Comparison of ENCODE assay signal across 1 cellular context in genomic region chr3:14988988-14989394, GRCh38.
TF ChIP-seq lines count a peak whose summit lies in the region.

No MANE protein-coding gene starts in this region.

TF ChIP-seq in GM12878, 131 proteins besides CTCF, POLR2A, EP300 and RAD21 (continued from another document):
- TF ChIP-seq ZBTB33 (IDR thresholded peaks at IDR 0.05), result no peak
- no peak for TF ChIP-seq NFXL1 (IDR thresholded peaks at IDR 0.05; ENCODE audit: borderline replicate concordance)
- no peak for TF ChIP-seq KLF5 (IDR thresholded peaks at IDR 0.05; ENCODE audit: partially characterized antibody)
- TF ChIP-seq SMC3 (IDR thresholded peaks at IDR 0.05; ENCODE audit: borderline replicate concordance, low read length), result peak; percentile 11; the same call in 1 of the 2 replicates
- TF ChIP-seq ZNF24 (IDR thresholded peaks at IDR 0.05), result no peak
- peak; percentile 75 for TF ChIP-seq IRF4 (IDR thresholded peaks at IDR 0.05; ENCODE audit: low read depth, low read length)
- TF ChIP-seq ZNF622 (IDR thresholded peaks at IDR 0.05), result no peak
- TF ChIP-seq MAX (IDR thresholded peaks at IDR 0.05; ENCODE audit: low read depth, low read length), result no peak
- TF ChIP-seq NRF1 (conservative IDR thresholded peaks at IDR 0.05; ENCODE audit: low read depth, low read length), result no peak
- TF ChIP-seq, protein P1, sequence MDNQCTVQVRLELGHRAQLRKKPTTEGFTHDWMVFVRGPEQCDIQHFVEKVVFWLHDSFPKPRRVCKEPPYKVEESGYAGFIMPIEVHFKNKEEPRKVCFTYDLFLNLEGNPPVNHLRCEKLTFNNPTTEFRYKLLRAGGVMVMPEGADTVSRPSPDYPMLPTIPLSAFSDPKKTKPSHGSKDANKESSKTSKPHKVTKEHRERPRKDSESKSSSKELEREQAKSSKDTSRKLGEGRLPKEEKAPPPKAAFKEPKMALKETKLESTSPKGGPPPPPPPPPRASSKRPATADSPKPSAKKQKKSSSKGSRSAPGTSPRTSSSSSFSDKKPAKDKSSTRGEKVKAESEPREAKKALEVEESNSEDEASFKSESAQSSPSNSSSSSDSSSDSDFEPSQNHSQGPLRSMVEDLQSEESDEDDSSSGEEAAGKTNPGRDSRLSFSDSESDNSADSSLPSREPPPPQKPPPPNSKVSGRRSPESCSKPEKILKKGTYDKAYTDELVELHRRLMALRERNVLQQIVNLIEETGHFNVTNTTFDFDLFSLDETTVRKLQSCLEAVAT (IDR thresholded peaks at IDR 0.05), result peak; percentile 37; the same call in 1 of the 2 replicates
- peak; percentile 95 for TF ChIP-seq TCF12 (IDR thresholded peaks at IDR 0.05; ENCODE audit: low read depth, low read length)
- no peak for TF ChIP-seq ZNF384 (IDR thresholded peaks at IDR 0.05; ENCODE audit: borderline replicate concordance, low read depth, low read length)
- TF ChIP-seq, protein P2, sequence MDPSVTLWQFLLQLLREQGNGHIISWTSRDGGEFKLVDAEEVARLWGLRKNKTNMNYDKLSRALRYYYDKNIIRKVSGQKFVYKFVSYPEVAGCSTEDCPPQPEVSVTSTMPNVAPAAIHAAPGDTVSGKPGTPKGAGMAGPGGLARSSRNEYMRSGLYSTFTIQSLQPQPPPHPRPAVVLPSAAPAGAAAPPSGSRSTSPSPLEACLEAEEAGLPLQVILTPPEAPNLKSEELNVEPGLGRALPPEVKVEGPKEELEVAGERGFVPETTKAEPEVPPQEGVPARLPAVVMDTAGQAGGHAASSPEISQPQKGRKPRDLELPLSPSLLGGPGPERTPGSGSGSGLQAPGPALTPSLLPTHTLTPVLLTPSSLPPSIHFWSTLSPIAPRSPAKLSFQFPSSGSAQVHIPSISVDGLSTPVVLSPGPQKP (IDR thresholded peaks at IDR 0.05; ENCODE audit: low read depth, low read length), result no peak
- 0 out of 2 replicates have a peak, but pooled peaks have one; percentile 32 for TF ChIP-seq CHD2 (IDR thresholded peaks at IDR 0.05; ENCODE audit: borderline replicate concordance, low read depth, low read length)
- TF ChIP-seq, protein P3, sequence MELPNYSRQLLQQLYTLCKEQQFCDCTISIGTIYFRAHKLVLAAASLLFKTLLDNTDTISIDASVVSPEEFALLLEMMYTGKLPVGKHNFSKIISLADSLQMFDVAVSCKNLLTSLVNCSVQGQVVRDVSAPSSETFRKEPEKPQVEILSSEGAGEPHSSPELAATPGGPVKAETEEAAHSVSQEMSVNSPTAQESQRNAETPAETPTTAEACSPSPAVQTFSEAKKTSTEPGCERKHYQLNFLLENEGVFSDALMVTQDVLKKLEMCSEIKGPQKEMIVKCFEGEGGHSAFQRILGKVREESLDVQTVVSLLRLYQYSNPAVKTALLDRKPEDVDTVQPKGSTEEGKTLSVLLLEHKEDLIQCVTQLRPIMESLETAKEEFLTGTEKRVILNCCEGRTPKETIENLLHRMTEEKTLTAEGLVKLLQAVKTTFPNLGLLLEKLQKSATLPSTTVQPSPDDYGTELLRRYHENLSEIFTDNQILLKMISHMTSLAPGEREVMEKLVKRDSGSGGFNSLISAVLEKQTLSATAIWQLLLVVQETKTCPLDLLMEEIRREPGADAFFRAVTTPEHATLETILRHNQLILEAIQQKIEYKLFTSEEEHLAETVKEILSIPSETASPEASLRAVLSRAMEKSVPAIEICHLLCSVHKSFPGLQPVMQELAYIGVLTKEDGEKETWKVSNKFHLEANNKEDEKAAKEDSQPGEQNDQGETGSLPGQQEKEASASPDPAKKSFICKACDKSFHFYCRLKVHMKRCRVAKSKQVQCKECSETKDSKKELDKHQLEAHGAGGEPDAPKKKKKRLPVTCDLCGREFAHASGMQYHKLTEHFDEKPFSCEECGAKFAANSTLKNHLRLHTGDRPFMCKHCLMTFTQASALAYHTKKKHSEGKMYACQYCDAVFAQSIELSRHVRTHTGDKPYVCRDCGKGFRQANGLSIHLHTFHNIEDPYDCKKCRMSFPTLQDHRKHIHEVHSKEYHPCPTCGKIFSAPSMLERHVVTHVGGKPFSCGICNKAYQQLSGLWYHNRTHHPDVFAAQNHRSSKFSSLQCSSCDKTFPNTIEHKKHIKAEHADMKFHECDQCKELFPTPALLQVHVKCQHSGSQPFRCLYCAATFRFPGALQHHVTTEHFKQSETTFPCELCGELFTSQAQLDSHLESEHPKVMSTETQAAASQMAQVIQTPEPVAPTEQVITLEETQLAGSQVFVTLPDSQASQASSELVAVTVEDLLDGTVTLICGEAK (IDR thresholded peaks at IDR 0.05; ENCODE audit: borderline replicate concordance), result no peak; the same call in 1 of the 2 replicates
- no peak for TF ChIP-seq IRF3 (IDR thresholded peaks at IDR 0.05)
- no peak for TF ChIP-seq SPI1 (IDR thresholded peaks at IDR 0.05; ENCODE audit: borderline replicate concordance, insufficient read depth, low read depth, low read length)
- TF ChIP-seq, protein P4, sequence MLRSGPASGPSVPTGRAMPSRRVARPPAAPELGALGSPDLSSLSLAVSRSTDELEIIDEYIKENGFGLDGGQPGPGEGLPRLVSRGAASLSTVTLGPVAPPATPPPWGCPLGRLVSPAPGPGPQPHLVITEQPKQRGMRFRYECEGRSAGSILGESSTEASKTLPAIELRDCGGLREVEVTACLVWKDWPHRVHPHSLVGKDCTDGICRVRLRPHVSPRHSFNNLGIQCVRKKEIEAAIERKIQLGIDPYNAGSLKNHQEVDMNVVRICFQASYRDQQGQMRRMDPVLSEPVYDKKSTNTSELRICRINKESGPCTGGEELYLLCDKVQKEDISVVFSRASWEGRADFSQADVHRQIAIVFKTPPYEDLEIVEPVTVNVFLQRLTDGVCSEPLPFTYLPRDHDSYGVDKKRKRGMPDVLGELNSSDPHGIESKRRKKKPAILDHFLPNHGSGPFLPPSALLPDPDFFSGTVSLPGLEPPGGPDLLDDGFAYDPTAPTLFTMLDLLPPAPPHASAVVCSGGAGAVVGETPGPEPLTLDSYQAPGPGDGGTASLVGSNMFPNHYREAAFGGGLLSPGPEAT (IDR thresholded peaks at IDR 0.05; ENCODE audit: low read depth), result peak; percentile 54; the same call in 1 of the 2 replicates
- TF ChIP-seq BACH1 (IDR thresholded peaks at IDR 0.05; ENCODE audit: borderline replicate concordance), result peak; percentile 51; the same call in 1 of the 2 replicates
- no peak for TF ChIP-seq ZNF274 (IDR thresholded peaks at IDR 0.05; ENCODE audit: insufficient read depth, insufficient read length)
- no peak for TF ChIP-seq LARP7 (IDR thresholded peaks at IDR 0.05)
TF ChIP-seq in GM12878: peak in this region for 34.
